ENCODE assay signal across 8 cellular contexts in the genomic region with DNA sequence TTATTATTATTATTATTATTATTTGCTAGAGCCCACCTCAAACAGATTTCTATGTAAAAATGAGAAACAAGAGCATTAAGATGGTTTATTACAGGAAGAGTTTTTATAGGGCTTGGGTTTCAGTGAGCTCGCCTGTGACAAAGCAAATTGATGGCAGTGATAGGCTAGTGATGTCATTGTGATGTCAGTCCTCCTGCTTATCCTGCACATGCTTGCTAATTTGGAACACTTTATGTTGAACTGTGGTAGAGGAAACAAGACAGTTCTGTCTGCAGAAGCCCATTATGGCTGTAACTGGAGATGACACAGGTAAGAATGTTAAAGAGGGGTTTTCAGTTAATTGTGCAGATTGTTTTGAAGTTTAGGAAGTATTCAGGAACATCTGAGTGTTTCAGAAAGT.
DNase-seq lines count a peak whose midpoint lies in the region; ATAC-seq and TF ChIP-seq lines count a peak whose summit lies in the region.

No MANE protein-coding gene starts in this region.

- intact Hi-C loops in tibial artery (cut with DNase I; ENCODE audit: low total_unique reads) = loop anchor here (5.0 kb wide), 2 partner anchors 68 to 1733 kb away; partner anchors contain the start of gene CREM

- H3K4me1 ChIP-seq in tibial artery = peaks cover 0 to 15% (median 0%) of the 10 kb centered on the region in 4 donors

- H3K36me3 ChIP-seq in tibial artery = no peaks in the 10 kb centered on the region

- H3K27me3 ChIP-seq in tibial artery = no peaks in the 10 kb centered on the region

- H3K4me3 ChIP-seq in tibial artery = peak overlapping the region; percentile 48 to 57

- DNase-seq in EL (peak; percentile 34), NCI-H69 (lab: John Stamatoyannopoulos, UW) (peak; percentile 39), astrocyte of the hippocampus (ENCODE audit: low read depth, low spot score) (peak; percentile 56), lung microvascular endothelial cell (ENCODE audit: low read depth in 2 of 2) (peak; percentile 66 to 83), tibial artery (no peak), glomerular visceral epithelial cell (ENCODE audit: extremely low spot score) (no peak)

- H3K27ac ChIP-seq in tibial artery = peak overlapping the region; percentile 90 to 91

- TF ChIP-seq CTCF in tibial artery (IDR thresholded peaks at IDR 0.05) = no peak

- ATAC-seq in HG02571 (IDR thresholded peaks at IDR 0.05; ENCODE audit: unreplicated experiment) (no peak), HG03196 (IDR thresholded peaks at IDR 0.05; ENCODE audit: unreplicated experiment) (no peak)

- H3K9me3 ChIP-seq in tibial artery = no peaks in the 10 kb centered on the region

Comparison
In these comparisons a context has a peak if more than half of its experiments do, and no peak if none do; other contexts are left out.
1. DNase-seq: peak in EL (single experiment), NCI-H69 (single experiment), astrocyte of the hippocampus (single experiment) and lung microvascular endothelial cell (2 of 2); none in tibial artery (0 of 2) and glomerular visceral epithelial cell (single experiment).